14 cellular contexts compared by ENCODE assay signal in the genomic region with DNA sequence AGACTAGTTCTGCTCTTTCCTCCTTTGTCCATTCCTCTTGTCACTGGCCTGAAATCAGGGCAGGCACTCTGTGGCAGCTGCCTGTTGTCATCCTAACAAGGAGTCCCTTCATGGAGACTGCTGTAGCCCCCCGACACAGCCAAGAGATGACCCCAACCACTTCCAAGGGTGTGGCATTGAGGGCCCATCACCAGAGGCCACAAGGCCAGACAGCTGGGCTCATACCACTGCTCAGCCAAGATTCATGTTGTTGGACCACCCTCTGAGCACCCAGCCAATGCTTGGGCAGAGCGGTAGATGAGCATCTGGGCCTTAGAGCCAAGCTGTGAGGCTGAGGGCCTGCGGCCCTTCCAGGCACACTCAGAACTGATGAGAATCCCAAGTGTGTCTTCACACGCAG.
DNase-seq lines count a peak whose midpoint lies in the region; ATAC-seq and TF ChIP-seq lines count a peak whose summit lies in the region.
"Had no signal": no experiment of that assay in that cellular context is flagged by ENCODE, and none has a peak within 500 bp of the region (broad histone marks: within the 10 kb centered on the region; RNA-seq: fewer than 3 reads in every experiment).

No MANE protein-coding gene starts in this region.

- H3K27ac ChIP-seq in IMR-90 (ENCODE audit: insufficient read depth, low read length) (no peak overlapping the region), endodermal cell (ENCODE audit: low read depth, low read length) (peak overlapping the region; percentile 69), spleen (no peak overlapping the region), thyroid gland (no peak overlapping the region), upper lobe of left lung (no peak overlapping the region), mesenchymal stem cell (ENCODE audit: low read length, poor library complexity, severe bottlenecking) (no peak overlapping the region)

- CTCF ChIA-PET in IMR-90 (lab: Yijun Ruan, JAX): no interaction called here

- no peak for TF ChIP-seq RAD21 in IMR-90 (IDR thresholded peaks at IDR 0.05; ENCODE audit: low read length)

- peak overlapping the region; percentile 21 for H2AFZ ChIP-seq in IMR-90 (replicated peaks; ENCODE audit: low read length, poor library complexity)
- H2AFZ ChIP-seq in mesenchymal stem cell (ENCODE audit: low read depth, low read length): no peak overlapping the region
- H2AFZ ChIP-seq: GM23338 had no signal

- H3K4me1 Mint-ChIP-seq in endodermal cell: peaks cover 3% of the 10 kb centered on the region
- H3K4me1 Mint-ChIP-seq: CD4-positive, alpha-beta memory T cell; GM23338 had no signal

- no peak overlapping the region for H3K23ac ChIP-seq in IMR-90 (ENCODE audit: low read depth, low read length)
- no peak overlapping the region for H3K23ac ChIP-seq in mesenchymal stem cell (ENCODE audit: low read length in 2 of 2)

- in situ Hi-C loops in IMR-90 (cut with MboI; ENCODE audit: low sequenced_read_pairs): no loop called here

- H4K91ac ChIP-seq in IMR-90 (ENCODE audit: insufficient read depth, low read depth, low read length) (no peak overlapping the region), mesenchymal stem cell (ENCODE audit: low read length) (no peak overlapping the region)

- no peak overlapping the region for H3K56ac ChIP-seq in IMR-90 (ENCODE audit: extremely low read depth, insufficient read depth, low read length)

- H3K9ac ChIP-seq in IMR-90 (ENCODE audit: low read depth, low read length): no peak overlapping the region
- no peak overlapping the region for H3K9ac ChIP-seq in endodermal cell (ENCODE audit: extremely low read depth, low read length, poor library complexity, severe bottlenecking)
- H3K9ac ChIP-seq in mesenchymal stem cell (ENCODE audit: low read length): no peak overlapping the region

- H2BK120ac ChIP-seq in IMR-90 (ENCODE audit: low read depth, low read length) (no peak overlapping the region), mesenchymal stem cell (ENCODE audit: low read depth, low read length) (no peak overlapping the region)

- H4K8ac ChIP-seq in IMR-90 (ENCODE audit: low read depth in 2 of 2, low read length in 2 of 2) (no peak overlapping the region), mesenchymal stem cell (ENCODE audit: low read length) (no peak overlapping the region)

- H3K36me3 Mint-ChIP-seq in endodermal cell (ENCODE audit: low read depth): no peaks in the 10 kb centered on the region
- H3K36me3 Mint-ChIP-seq: CD4-positive, alpha-beta memory T cell had no signal

- H2BK15ac ChIP-seq in IMR-90 (ENCODE audit: low read depth, low read length) (no peak overlapping the region), mesenchymal stem cell (ENCODE audit: low read depth, poor library complexity, severe bottlenecking) (no peak overlapping the region)

- H3K4me1 ChIP-seq in IMR-90 (ENCODE audit: control insufficient read depth, insufficient read depth, low read length) (no peaks in the 10 kb centered on the region), endodermal cell (ENCODE audit: control insufficient read depth, insufficient read depth, low read length) (no peaks in the 10 kb centered on the region), spleen (no peaks in the 10 kb centered on the region), thyroid gland (no peaks in the 10 kb centered on the region), upper lobe of left lung (no peaks in the 10 kb centered on the region), mesenchymal stem cell (ENCODE audit: control insufficient read depth, insufficient read depth, low read depth, low read length) (peaks cover 7% of the 10 kb centered on the region)

- no peak for TF ChIP-seq EP300 in upper lobe of left lung (IDR thresholded peaks at IDR 0.05)

- no peak for TF ChIP-seq CTCF in IMR-90 (conservative IDR thresholded peaks at IDR 0.05; ENCODE audit: low read depth, low read length)
- TF ChIP-seq CTCF in endodermal cell (conservative IDR thresholded peaks at IDR 0.05): no peak
- no peak for TF ChIP-seq CTCF in spleen (IDR thresholded peaks at IDR 0.05 in 8 of 11, conservative IDR thresholded peaks at IDR 0.05 in 3 of 11)
- TF ChIP-seq CTCF in thyroid gland (IDR thresholded peaks at IDR 0.05): no peak
- no peak for TF ChIP-seq CTCF in upper lobe of left lung (IDR thresholded peaks at IDR 0.05)

- H3K9me3 ChIP-seq in IMR-90 (ENCODE audit: control insufficient read depth, insufficient read depth, low read length): no peaks in the 10 kb centered on the region
- no peaks in the 10 kb centered on the region for H3K9me3 ChIP-seq in endodermal cell (ENCODE audit: control insufficient read depth, low read length)
- H3K9me3 ChIP-seq in spleen: no peaks in the 10 kb centered on the region
- H3K9me3 ChIP-seq in thyroid gland: no peaks in the 10 kb centered on the region
- no peaks in the 10 kb centered on the region for H3K9me3 ChIP-seq in upper lobe of left lung
- H3K9me3 ChIP-seq in mesenchymal stem cell (ENCODE audit: control insufficient read depth, low read length): no peaks in the 10 kb centered on the region

- H2BK5ac ChIP-seq in IMR-90 (ENCODE audit: low read depth, low read length, poor library complexity, severe bottlenecking) (no peak overlapping the region), mesenchymal stem cell (ENCODE audit: low read depth, low read length, poor library complexity, severe bottlenecking) (no peak overlapping the region)

- dilution Hi-C loops in IMR-90 (cut with HindIII; ENCODE audit: low sequenced_read_pairs, unreplicated experiment): no loop called here

- intact Hi-C loops in IMR-90 (cut with micrococcal nuclease) (no loop called here), spleen (cut with DNase I; ENCODE audit: low total_unique reads) (no loop called here), thyroid gland (cut with DNase I) (no loop called here)

- H3K27me3 ChIP-seq in IMR-90 (ENCODE audit: control insufficient read depth, insufficient read depth, low read length) (no peaks in the 10 kb centered on the region), endodermal cell (ENCODE audit: control insufficient read depth, insufficient read depth, low read length, poor library complexity, severe bottlenecking) (peaks cover 9% of the 10 kb centered on the region), spleen (replicated peaks in 1 of 7) (no peaks in the 10 kb centered on the region), thyroid gland (no peaks in the 10 kb centered on the region), upper lobe of left lung (no peaks in the 10 kb centered on the region), mesenchymal stem cell (ENCODE audit: control insufficient read depth in 1 of 2, insufficient read depth in 1 of 2, low read length in 2 of 2) (no peaks in the 10 kb centered on the region)

- no peaks in the 10 kb centered on the region for H3K36me3 ChIP-seq in IMR-90 (ENCODE audit: control insufficient read depth, insufficient read depth, low read length)
- H3K36me3 ChIP-seq in endodermal cell (ENCODE audit: control insufficient read depth, insufficient read depth, low read length): no peaks in the 10 kb centered on the region
- H3K36me3 ChIP-seq in spleen: no peaks in the 10 kb centered on the region
- no peaks in the 10 kb centered on the region for H3K36me3 ChIP-seq in thyroid gland
- H3K36me3 ChIP-seq in upper lobe of left lung: no peaks in the 10 kb centered on the region
- no peaks in the 10 kb centered on the region for H3K36me3 ChIP-seq in mesenchymal stem cell (ENCODE audit: control insufficient read depth in 1 of 2, insufficient read depth in 2 of 2, low read depth in 1 of 2, low read length in 2 of 2)

- no peak overlapping the region for H4K5ac ChIP-seq in IMR-90 (ENCODE audit: low read depth, low read length)

- no peaks in the 10 kb centered on the region for H3K9me3 Mint-ChIP-seq in endodermal cell
- H3K9me3 Mint-ChIP-seq: GM23338, H9 had no signal

- TF ChIP-seq POLR2A in IMR-90 (IDR thresholded peaks at IDR 0.05; ENCODE audit: low read depth, low read length): no peak
- TF ChIP-seq POLR2A in spleen (IDR thresholded peaks at IDR 0.05): no peak
- TF ChIP-seq POLR2A in thyroid gland (IDR thresholded peaks at IDR 0.05): no peak
- TF ChIP-seq POLR2A in upper lobe of left lung (IDR thresholded peaks at IDR 0.05): no peak

- POLR2A ChIA-PET in IMR-90 (lab: Charles Lee; ENCODE audit: unreplicated experiment): no interaction called here

- 20% methylated on average over 1 of the region's 4 CpGs; no CpG with 5 or more reads in 1 of the 2 experiments for WGBS in IMR-90 (ENCODE audit: extremely low coverage in 2 of 2, insufficient read length in 1 of 2), 2 experiments
- WGBS in endodermal cell (ENCODE audit: insufficient coverage in 1 of 2, insufficient read length in 1 of 2), 2 experiments: 93 to 100% methylated on average over 2 to 4 of the region's 4 CpGs
- WGBS in spleen, 5 donors: 88 to 94% (median 94%) methylated on average over 4 of the region's 4 CpGs
- WGBS in thyroid gland, 2 donors: 85 to 87% methylated on average over 3 to 4 of the region's 4 CpGs
- WGBS in upper lobe of left lung, 2 donors: 79 to 83% methylated on average over 4 of the region's 4 CpGs
- WGBS in mesenchymal stem cell: 74% methylated on average over 4 of the region's 4 CpGs

- H4K20me1 ChIP-seq in IMR-90 (ENCODE audit: insufficient read depth, low read length): no peaks in the 10 kb centered on the region

- H2BK12ac ChIP-seq in mesenchymal stem cell (ENCODE audit: low read length in 2 of 2): no peak overlapping the region

- no peak overlapping the region for H3K4me3 Mint-ChIP-seq in endodermal cell
- H3K4me3 Mint-ChIP-seq: CD4-positive, alpha-beta memory T cell; GM23338; H9 had no signal

- H3K27ac Mint-ChIP-seq in endodermal cell: no peak overlapping the region
- H3K27ac Mint-ChIP-seq: CD4-positive, alpha-beta memory T cell; GM23338 had no signal

- H3K27me3 Mint-ChIP-seq in endodermal cell (ENCODE audit: insufficient read depth): peaks cover 9% of the 10 kb centered on the region

- no peak overlapping the region for H2AK5ac ChIP-seq in IMR-90 (ENCODE audit: low read depth, low read length)
- H2AK5ac ChIP-seq in mesenchymal stem cell (ENCODE audit: low read length, severe bottlenecking): no peak overlapping the region

- no peak overlapping the region for H2BK20ac ChIP-seq in IMR-90 (ENCODE audit: low read depth, low read length)

- H3K18ac ChIP-seq in IMR-90 (ENCODE audit: low read depth, low read length) (no peak overlapping the region), mesenchymal stem cell (ENCODE audit: low read depth in 1 of 2, low read length in 2 of 2) (no peak overlapping the region)

- DNase-seq in IMR-90 (no peak), NCI-H69 (lab: John Stamatoyannopoulos, UW) (peak; percentile 26), endodermal cell (no peak), spleen (peak; percentile 63), thyroid gland (no peak), upper lobe of left lung (no peak), mesenchymal stem cell (no peak)
- DNase-seq: Calu3; CD4-positive, alpha-beta memory T cell; DMS79 treated with DMSO at 0.1 percent for 48 hours; GF-D8; H9 had no signal

- ATAC-seq in IMR-90 (ENCODE audit: low read depth): no peak
- ATAC-seq in upper lobe of left lung (ENCODE audit: low FRiP score in 2 of 2): no peak
- ATAC-seq: GM23338, HCT116 had no signal

- H3K14ac ChIP-seq in IMR-90 (replicated peaks; ENCODE audit: low read depth, low read length): no peak overlapping the region
- H3K14ac ChIP-seq in mesenchymal stem cell (ENCODE audit: low read length in 2 of 2): no peak overlapping the region

- H3K79me1 ChIP-seq in IMR-90 (ENCODE audit: low read depth in 1 of 2, low read length in 2 of 2) (no peaks in the 10 kb centered on the region), mesenchymal stem cell (replicated peaks; ENCODE audit: low read length, poor library complexity, severe bottlenecking) (peaks cover 6% of the 10 kb centered on the region)

- H3K4me2 ChIP-seq in IMR-90 (ENCODE audit: low read depth, low read length) (no peak overlapping the region), mesenchymal stem cell (ENCODE audit: low read length, poor library complexity, severe bottlenecking) (no peak overlapping the region)
- H3K4me2 ChIP-seq: GM23338 had no signal

- no peaks in the 10 kb centered on the region for H3K9me1 ChIP-seq in IMR-90 (ENCODE audit: insufficient read depth, low read length)

- H3K4me3 ChIP-seq in IMR-90 (ENCODE audit: insufficient read depth, low read depth, low read length) (no peak overlapping the region), endodermal cell (ENCODE audit: low read length) (no peak overlapping the region), spleen (no peak overlapping the region), thyroid gland (replicated peaks in 1 of 3) (no peak overlapping the region), upper lobe of left lung (no peak overlapping the region), mesenchymal stem cell (ENCODE audit: insufficient read depth in 1 of 2, low read depth in 1 of 2, low read length in 2 of 2) (no peak overlapping the region)
- H3K4me3 ChIP-seq: GM23338 had no signal

- H2AK9ac ChIP-seq in IMR-90 (replicated peaks; ENCODE audit: low read depth, low read length, poor library complexity): no peak overlapping the region

- H3K4ac ChIP-seq in IMR-90 (ENCODE audit: low read depth, low read length) (no peak overlapping the region), mesenchymal stem cell (ENCODE audit: low read depth in 1 of 2, low read length in 2 of 2) (no peak overlapping the region)

- BruUV-seq in IMR-90 (replicated peaks; lab: Mats Ljungman, UMichigan): no TSS peak

Comparison
In these comparisons a context has a peak if more than half of its experiments do, and no peak if none do; other contexts are left out.
1. DNase-seq: peak in NCI-H69 (single experiment) and spleen (single experiment); none in IMR-90 (single experiment), endodermal cell (single experiment), thyroid gland (0 of 2), upper lobe of left lung (0 of 2) and mesenchymal stem cell (single experiment).